Comparison of ENCODE assay signal across 23 cellular contexts in genomic region chr1:234734864-234735263, GRCh38.
DNase-seq lines count a peak whose midpoint lies in the region; ATAC-seq and TF ChIP-seq lines count a peak whose summit lies in the region.
"Had no signal": no experiment of that assay in that cellular context is flagged by ENCODE, and none has a peak within 500 bp of the region (broad histone marks: within the 10 kb centered on the region; RNA-seq: fewer than 3 reads in every experiment).

No MANE protein-coding gene starts in this region.

- CTCF ChIA-PET in IMR-90 (lab: Yijun Ruan, JAX) = interaction anchor here (1.1 kb wide), 1 partner anchor 16 kb away, joined by 3 read pairs; no protein-coding TSS in a partner anchor
- CTCF ChIA-PET in naive thymus-derived CD4-positive, alpha-beta T cell (lab: Charles Lee) = interaction anchor here (0.6 kb wide), 1 partner anchor 135 kb away, joined by 3 read pairs; no protein-coding TSS in a partner anchor

- peak overlapping the region; percentile 5 for H2AFZ ChIP-seq in IMR-90 (replicated peaks; ENCODE audit: low read length, poor library complexity)
- H2AFZ ChIP-seq in trophoblast cell (ENCODE audit: insufficient read depth, low read length, poor library complexity) = no peak overlapping the region
- H2AFZ ChIP-seq: PC-9 had no signal

- H3K36me3 ChIP-seq in IMR-90 (ENCODE audit: control insufficient read depth, insufficient read depth, low read length) = no peaks in the 10 kb centered on the region
- H3K36me3 ChIP-seq in trophoblast cell (ENCODE audit: control insufficient read depth in 1 of 2, insufficient read depth in 2 of 2, low read length in 2 of 2) = no peaks in the 10 kb centered on the region
- no peaks in the 10 kb centered on the region for H3K36me3 ChIP-seq in naive thymus-derived CD4-positive, alpha-beta T cell (ENCODE audit: control insufficient read depth in 2 of 3, insufficient read depth in 3 of 3, low read length in 3 of 3)
- H3K36me3 ChIP-seq: cardiac muscle cell, SJSA1 had no signal

- dilution Hi-C loops in IMR-90 (cut with HindIII; ENCODE audit: low sequenced_read_pairs, unreplicated experiment) = loop anchor here (25.0 kb wide), 1 partner anchor 102 kb away; no protein-coding TSS in a partner anchor

- H3K4ac ChIP-seq in IMR-90 (ENCODE audit: low read depth, low read length) (no peak overlapping the region; the same call in 1 of the 2 replicates), trophoblast cell (ENCODE audit: low read depth, low read length) (no peak overlapping the region)

- H3K9me3 ChIP-seq in IMR-90 (ENCODE audit: control insufficient read depth, insufficient read depth, low read length) = no peaks in the 10 kb centered on the region
- H3K9me3 ChIP-seq in trophoblast cell (ENCODE audit: insufficient read depth, low read depth, low read length) = no peaks in the 10 kb centered on the region
- no peaks in the 10 kb centered on the region for H3K9me3 ChIP-seq in naive thymus-derived CD4-positive, alpha-beta T cell (ENCODE audit: control insufficient read depth in 2 of 3, low read length in 3 of 3)
- H3K9me3 ChIP-seq: SJSA1 had no signal

- H3K56ac ChIP-seq in IMR-90 (ENCODE audit: extremely low read depth, insufficient read depth, low read length) = no peak overlapping the region

- H3K18ac ChIP-seq in IMR-90 (ENCODE audit: low read depth, low read length) = no peak overlapping the region
- H3K18ac ChIP-seq in trophoblast cell (ENCODE audit: low read length) = no peak overlapping the region

- H3K36me3 Mint-ChIP-seq in naive thymus-derived CD4-positive, alpha-beta T cell = peaks cover 0 to 3% (median 0%) of the 10 kb centered on the region in 5 donors

- no peak overlapping the region for H2BK15ac ChIP-seq in IMR-90 (ENCODE audit: low read depth, low read length)

- H4K8ac ChIP-seq in IMR-90 (ENCODE audit: low read depth in 2 of 2, low read length in 2 of 2) (no peak overlapping the region), trophoblast cell (ENCODE audit: low read depth, low read length) (no peak overlapping the region)

- intact Hi-C loops in IMR-90 (cut with micrococcal nuclease) (no loop called here), dorsolateral prefrontal cortex (cut with DNase I) (no loop called here)
- intact Hi-C loops in naive thymus-derived CD4-positive, alpha-beta T cell (cut with micrococcal nuclease) = no loop called here

- TF ChIP-seq CTCF in IMR-90 (conservative IDR thresholded peaks at IDR 0.05; ENCODE audit: low read depth, low read length) = no peak
- peak in 1 of 56 donors; percentile 10 for TF ChIP-seq CTCF in dorsolateral prefrontal cortex (IDR thresholded peaks at IDR 0.05 in 54 of 56, conservative IDR thresholded peaks at IDR 0.05 in 2 of 56; ENCODE audit: low read depth in 1 of 56, partially characterized antibody in 56 of 56)

- H2BK20ac ChIP-seq in IMR-90 (ENCODE audit: low read depth, low read length) = no peak overlapping the region

- no peak for TF ChIP-seq POLR2A in IMR-90 (IDR thresholded peaks at IDR 0.05; ENCODE audit: low read depth, low read length)

- no peak overlapping the region for H3K4me3 ChIP-seq in IMR-90 (ENCODE audit: insufficient read depth, low read depth, low read length)
- peak overlapping the region in 1 of 59 donors; percentile 47 for H3K4me3 ChIP-seq in dorsolateral prefrontal cortex
- no peak overlapping the region for H3K4me3 ChIP-seq in trophoblast cell (ENCODE audit: low read depth, low read length)
- H3K4me3 ChIP-seq in naive thymus-derived CD4-positive, alpha-beta T cell (ENCODE audit: low read length) = no peak overlapping the region
- H3K4me3 ChIP-seq: cardiac muscle cell, GM12878, GM23338, PC-9, SJSA1 had no signal

- H3K4me1 ChIP-seq in IMR-90 (ENCODE audit: control insufficient read depth, insufficient read depth, low read length) (peaks cover 15% of the 10 kb centered on the region), trophoblast cell (ENCODE audit: control insufficient read depth in 1 of 2, insufficient read depth in 2 of 2, low read length in 2 of 2) (peaks cover 8 to 13% of the 10 kb centered on the region in 2 experiments)
- H3K4me1 ChIP-seq in naive thymus-derived CD4-positive, alpha-beta T cell (ENCODE audit: control insufficient read depth in 2 of 2, insufficient read depth in 2 of 2, low read length in 2 of 2) = peaks cover 26 to 30% of the 10 kb centered on the region in 2 donors

- 89% methylated on average over 5 of the region's 8 CpGs; no CpG with 5 or more reads in 1 of the 2 experiments for WGBS in IMR-90 (ENCODE audit: extremely low coverage in 2 of 2, insufficient read length in 1 of 2), 2 experiments
- no CpG with 5 or more reads among the region's 8 CpGs for WGBS in trophoblast cell (ENCODE audit: extremely low coverage, insufficient coverage, insufficient read length)

- H2AK9ac ChIP-seq in IMR-90 (replicated peaks; ENCODE audit: low read depth, low read length, poor library complexity) = no peak overlapping the region

- BruUV-seq in IMR-90 (replicated peaks; lab: Mats Ljungman, UMichigan) = no TSS peak

- peak overlapping the region in 3 of 9 donors; percentile 5 to 28 (median 8) for H3K27ac Mint-ChIP-seq in naive thymus-derived CD4-positive, alpha-beta T cell
- H3K27ac Mint-ChIP-seq: activated T-helper 2 cell treated with anti-CD3 and anti-CD28 coated beads, Interferon-gamma antibody, Interleukin-2, Interleukin-4, amounts not matched to agents 10 μg/mL and 5 μg/mL and 100 μg/mL, durations not matched to agents 14 hours and 24 hours and 36 hours; GM23338 had no signal

- H3K27me3 ChIP-seq in IMR-90 (ENCODE audit: control insufficient read depth, insufficient read depth, low read length) (no peaks in the 10 kb centered on the region), dorsolateral prefrontal cortex (no peaks in the 10 kb centered on the region), trophoblast cell (ENCODE audit: insufficient read depth, low read length) (no peaks in the 10 kb centered on the region)
- no peaks in the 10 kb centered on the region for H3K27me3 ChIP-seq in naive thymus-derived CD4-positive, alpha-beta T cell (ENCODE audit: control insufficient read depth in 2 of 2, insufficient read depth in 2 of 2, low read length in 2 of 2)
- H3K27me3 ChIP-seq: cardiac muscle cell, SJSA1 had no signal

- TF ChIP-seq RAD21 in IMR-90 (IDR thresholded peaks at IDR 0.05; ENCODE audit: low read length) = no peak

- ATAC-seq in IMR-90 (ENCODE audit: low read depth) = no peak
- ATAC-seq in naive thymus-derived CD4-positive, alpha-beta T cell = no peak
- ATAC-seq: activated CD4-positive, CD25-positive, alpha-beta regulatory T cell treated with anti-CD3 and anti-CD28 coated beads, Interleukin-2, amount 50 U/mL, for 24 hours; GM12878; GM23338; left lobe of liver; stimulated activated naive CD8-positive, alpha-beta T cell treated with anti-CD3 and anti-CD28 coated beads, Interleukin-15, Interleukin-2, amounts not matched to agents 100 U/mL and 50 U/mL, for 24 hours had no signal

- DNase-seq in NCI-H1092 treated with DMSO at 0.1 percent for 48 hours (lab: John Stamatoyannopoulos, UW) = peak; percentile 29
- no peak for DNase-seq in NCI-H1092 (lab: John Stamatoyannopoulos, UW)
- no peak for DNase-seq in IMR-90
- DNase-seq in dorsolateral prefrontal cortex = peak in 1 of 10 donors; percentile 25
- DNase-seq in trophoblast cell = no peak
- no peak for DNase-seq in stimulated activated CD4-positive, alpha-beta T cell treated with anti-CD3 and anti-CD28 coated beads, Interleukin-4, amount 100 ng/mL, for 24 hours
- DNase-seq in NOMO-1 treated with dmso at 0.1 percent for 144 hours (lab: John Stamatoyannopoulos, UW; ENCODE audit: unreplicated experiment) = no peak
- DNase-seq in naive thymus-derived CD4-positive, alpha-beta T cell = no peak
- DNase-seq: DMS153; effector memory CD4-positive, alpha-beta T cell; Karpas-422; NCI-H526; PC-9; stimulated activated naive CD8-positive, alpha-beta T cell treated with anti-CD3 and anti-CD28 coated beads, Interleukin-15, Interleukin-2, amounts not matched to agents 100 U/mL and 50 U/mL, for 24 hours had no signal

- H3K14ac ChIP-seq in IMR-90 (replicated peaks; ENCODE audit: low read depth, low read length) (no peak overlapping the region), trophoblast cell (ENCODE audit: low read length) (no peak overlapping the region)

- H3K79me1 ChIP-seq in IMR-90 (ENCODE audit: low read depth in 1 of 2, low read length in 2 of 2) = no peaks in the 10 kb centered on the region
- H3K79me1 ChIP-seq in trophoblast cell (ENCODE audit: low read length) = peaks cover 12% of the 10 kb centered on the region

- H3K9me3 Mint-ChIP-seq in naive thymus-derived CD4-positive, alpha-beta T cell = no peaks in the 10 kb centered on the region
- H3K9me3 Mint-ChIP-seq: activated T-helper 2 cell treated with anti-CD3 and anti-CD28 coated beads, Interferon-gamma antibody, Interleukin-2, Interleukin-4, amounts not matched to agents 10 μg/mL and 5 μg/mL and 100 μg/mL, durations not matched to agents 14 hours and 24 hours and 36 hours; GM23338; T-helper 2 cell treated with Interferon-gamma antibody and Interleukin-4, amounts not matched to agents 5 μg/mL and 100 μg/mL, for 36 hours had no signal

- peaks cover 29 to 57% (median 32%) of the 10 kb centered on the region in 7 donors for H3K4me1 Mint-ChIP-seq in naive thymus-derived CD4-positive, alpha-beta T cell

- H3K4me2 ChIP-seq in IMR-90 (ENCODE audit: low read depth, low read length) (no peak overlapping the region), trophoblast cell (ENCODE audit: low read length) (no peak overlapping the region)
- H3K4me2 ChIP-seq: GM23338, PC-9 had no signal

- no peak overlapping the region for H3K4me3 Mint-ChIP-seq in naive thymus-derived CD4-positive, alpha-beta T cell
- H3K4me3 Mint-ChIP-seq: B cell; GM23338; T-helper 2 cell treated with Interferon-gamma antibody and Interleukin-4, amounts not matched to agents 5 μg/mL and 100 μg/mL, for 36 hours had no signal

- H3K9ac ChIP-seq in IMR-90 (ENCODE audit: low read depth, low read length) (no peak overlapping the region), trophoblast cell (ENCODE audit: low read length) (no peak overlapping the region)

- H2BK120ac ChIP-seq in IMR-90 (ENCODE audit: low read depth, low read length) (no peak overlapping the region), trophoblast cell (ENCODE audit: insufficient read depth, low read length, poor library complexity) (no peak overlapping the region)

- H4K91ac ChIP-seq in IMR-90 (ENCODE audit: insufficient read depth, low read depth, low read length) (no peak overlapping the region), trophoblast cell (ENCODE audit: low read depth, low read length) (peak overlapping the region; percentile 11)

- H2AK5ac ChIP-seq in IMR-90 (ENCODE audit: low read depth, low read length) (no peak overlapping the region; the same call in 1 of the 2 replicates), trophoblast cell (ENCODE audit: low read length) (peak overlapping the region; percentile 41)

- POLR2A ChIA-PET in IMR-90 (lab: Charles Lee; ENCODE audit: unreplicated experiment) = interaction anchor here (0.9 kb wide), 1 partner anchor 11 kb away, joined by 5 read pairs; no protein-coding TSS in a partner anchor
- POLR2A ChIA-PET in naive thymus-derived CD4-positive, alpha-beta T cell (lab: Charles Lee) = interaction anchor here (1.0 to 3.0 kb wide), 5 partner anchors 9 to 147 kb away, joined by 3 to 10 read pairs (median 5); no protein-coding TSS in a partner anchor

- no peak overlapping the region for H4K5ac ChIP-seq in IMR-90 (ENCODE audit: low read depth, low read length)

- H3K23ac ChIP-seq in IMR-90 (ENCODE audit: low read depth, low read length) (no peak overlapping the region), trophoblast cell (ENCODE audit: low read length) (no peak overlapping the region)

- H3K27me3 Mint-ChIP-seq in naive thymus-derived CD4-positive, alpha-beta T cell = no peaks in the 10 kb centered on the region
- H3K27me3 Mint-ChIP-seq: B cell had no signal

- H2BK5ac ChIP-seq in IMR-90 (ENCODE audit: low read depth, low read length, poor library complexity, severe bottlenecking) (no peak overlapping the region), trophoblast cell (ENCODE audit: low read depth, low read length, poor library complexity) (no peak overlapping the region)

- H4K20me1 ChIP-seq in IMR-90 (ENCODE audit: insufficient read depth, low read length) = no peaks in the 10 kb centered on the region

- peaks cover 18% of the 10 kb centered on the region for H3K9me1 ChIP-seq in IMR-90 (ENCODE audit: insufficient read depth, low read length)

- H4K12ac ChIP-seq in trophoblast cell (ENCODE audit: low read depth, low read length) = no peak overlapping the region

- H3K27ac ChIP-seq in IMR-90 (ENCODE audit: insufficient read depth, low read length) = no peak overlapping the region
- peak overlapping the region in 54 of 59 donors; percentile 22 to 89 (median 74) for H3K27ac ChIP-seq in dorsolateral prefrontal cortex
- H3K27ac ChIP-seq in trophoblast cell (ENCODE audit: low read depth, low read length) = no peak overlapping the region
- no peak overlapping the region for H3K27ac ChIP-seq in naive thymus-derived CD4-positive, alpha-beta T cell (ENCODE audit: low read depth, low read length)
- H3K27ac ChIP-seq: cardiac muscle cell, PC-9, SJSA1 had no signal

- H3K79me2 ChIP-seq in trophoblast cell (ENCODE audit: control insufficient read depth, insufficient read depth, low read length, poor library complexity) = no peaks in the 10 kb centered on the region

- peak overlapping the region; percentile 70 for H2BK12ac ChIP-seq in trophoblast cell (ENCODE audit: low read length)

- in situ Hi-C loops in IMR-90 (cut with MboI; ENCODE audit: low sequenced_read_pairs) = no loop called here

Comparison
In these comparisons a context has a peak if more than half of its experiments do, and no peak if none do; other contexts are left out.
1. H3K27ac ChIP-seq: peak in dorsolateral prefrontal cortex (54 of 59); none in IMR-90 (single experiment), trophoblast cell (single experiment) and naive thymus-derived CD4-positive, alpha-beta T cell (single experiment).